Comparison of ENCODE assay signal across 2 cellular contexts in the genomic region with DNA sequence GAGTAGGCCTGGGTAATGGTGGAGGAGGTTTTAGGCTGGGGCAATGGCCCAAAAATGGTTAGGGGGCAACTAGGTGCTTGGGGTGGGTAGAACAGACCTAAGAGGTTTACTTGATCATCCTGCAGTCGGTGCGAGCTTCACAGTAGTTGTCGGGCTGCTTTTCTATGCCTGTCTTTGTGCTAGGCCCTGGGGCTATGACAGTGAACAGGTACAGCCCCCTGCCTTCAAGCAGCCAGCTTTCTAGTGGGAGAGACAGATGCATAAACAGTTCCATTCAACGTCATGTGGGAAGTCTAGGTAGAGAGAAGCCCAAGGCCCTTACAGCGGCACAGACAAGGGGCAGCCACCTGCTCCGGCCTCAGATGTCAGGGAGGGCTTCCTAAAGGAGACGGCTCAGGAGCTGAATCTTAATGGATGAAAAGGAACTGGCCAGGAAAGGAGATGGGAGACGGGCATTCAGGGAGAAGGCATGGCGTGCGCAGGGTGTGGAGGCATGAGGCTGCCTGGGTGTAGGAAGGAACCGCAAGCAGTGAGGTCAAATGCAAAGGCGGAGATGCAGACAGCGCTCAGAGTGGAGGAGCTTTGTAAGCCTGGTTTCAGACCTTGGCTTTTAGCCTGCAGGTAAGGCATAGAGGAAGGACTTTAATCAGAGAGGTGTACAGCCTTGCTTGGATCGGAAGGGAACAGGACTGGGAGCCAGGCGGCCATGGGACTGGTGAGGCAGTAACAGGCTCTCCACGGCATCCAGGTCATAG.
TF ChIP-seq lines count a peak whose summit lies in the region.

No MANE protein-coding gene starts in this region.

TF ChIP-seq in H1, 55 proteins besides CTCF, POLR2A, EP300 and RAD21:
- TF ChIP-seq BACH1 (IDR thresholded peaks at IDR 0.05; ENCODE audit: low read length), result no peak
- TF ChIP-seq FOSL1 (IDR thresholded peaks at IDR 0.05; ENCODE audit: insufficient read depth, low read depth, low read length), result no peak
- no peak for TF ChIP-seq SP1 (IDR thresholded peaks at IDR 0.05; ENCODE audit: low read depth, low read length)
- TF ChIP-seq SP2 (IDR thresholded peaks at IDR 0.05; ENCODE audit: low read length), result no peak
- TF ChIP-seq E2F6 (IDR thresholded peaks at IDR 0.05), result no peak
- TF ChIP-seq CHD1 (IDR thresholded peaks at IDR 0.05; ENCODE audit: low read depth, low read length), result no peak
- TF ChIP-seq KDM4A (IDR thresholded peaks at IDR 0.05; ENCODE audit: low read depth, low read length, severe bottlenecking), result no peak
- TF ChIP-seq CREB1 (IDR thresholded peaks at IDR 0.05), result no peak
- no peak for TF ChIP-seq RXRA (IDR thresholded peaks at IDR 0.05; ENCODE audit: insufficient read depth, low read depth, low read length)
- TF ChIP-seq CHD2 (IDR thresholded peaks at IDR 0.05; ENCODE audit: low read length), result no peak
- TF ChIP-seq SRF (IDR thresholded peaks at IDR 0.05; ENCODE audit: low read depth, low read length), result no peak
- no peak for TF ChIP-seq BRCA1 (IDR thresholded peaks at IDR 0.05; ENCODE audit: low read depth, low read length)
- no peak for TF ChIP-seq KDM5A (IDR thresholded peaks at IDR 0.05; ENCODE audit: low read length)
- TF ChIP-seq CBX8 (IDR thresholded peaks at IDR 0.05; ENCODE audit: borderline replicate concordance, low read depth, low read length), result no peak
- no peak for TF ChIP-seq KDM1A (IDR thresholded peaks at IDR 0.05; ENCODE audit: borderline replicate concordance, low read length)
- TF ChIP-seq BCL11A (IDR thresholded peaks at IDR 0.05; ENCODE audit: low read depth in 2 of 2, low read length in 2 of 2), result no peak
- TF ChIP-seq JUND (IDR thresholded peaks at IDR 0.05; ENCODE audit: low read length), result no peak
- TF ChIP-seq ATF3 (IDR thresholded peaks at IDR 0.05; ENCODE audit: insufficient read depth, low read depth, low read length), result no peak

TF ChIP-seq in neural cell, 6 proteins besides CTCF, POLR2A, EP300 and RAD21:
- no peak for TF ChIP-seq TAF1 (IDR thresholded peaks at IDR 0.05; ENCODE audit: low read depth)
- TF ChIP-seq EZH2 (IDR thresholded peaks at IDR 0.05; ENCODE audit: borderline replicate concordance, insufficient read depth, low read length, poor library complexity, severe bottlenecking), result no peak
- no peak for TF ChIP-seq POLR2AphosphoS5 (IDR thresholded peaks at IDR 0.05)
- no peak for TF ChIP-seq SMC3 (conservative IDR thresholded peaks at IDR 0.05; ENCODE audit: poor library complexity)
- TF ChIP-seq MXI1 (conservative IDR thresholded peaks at IDR 0.05; ENCODE audit: poor library complexity, severe bottlenecking), result no peak
- TF ChIP-seq, protein P1, sequence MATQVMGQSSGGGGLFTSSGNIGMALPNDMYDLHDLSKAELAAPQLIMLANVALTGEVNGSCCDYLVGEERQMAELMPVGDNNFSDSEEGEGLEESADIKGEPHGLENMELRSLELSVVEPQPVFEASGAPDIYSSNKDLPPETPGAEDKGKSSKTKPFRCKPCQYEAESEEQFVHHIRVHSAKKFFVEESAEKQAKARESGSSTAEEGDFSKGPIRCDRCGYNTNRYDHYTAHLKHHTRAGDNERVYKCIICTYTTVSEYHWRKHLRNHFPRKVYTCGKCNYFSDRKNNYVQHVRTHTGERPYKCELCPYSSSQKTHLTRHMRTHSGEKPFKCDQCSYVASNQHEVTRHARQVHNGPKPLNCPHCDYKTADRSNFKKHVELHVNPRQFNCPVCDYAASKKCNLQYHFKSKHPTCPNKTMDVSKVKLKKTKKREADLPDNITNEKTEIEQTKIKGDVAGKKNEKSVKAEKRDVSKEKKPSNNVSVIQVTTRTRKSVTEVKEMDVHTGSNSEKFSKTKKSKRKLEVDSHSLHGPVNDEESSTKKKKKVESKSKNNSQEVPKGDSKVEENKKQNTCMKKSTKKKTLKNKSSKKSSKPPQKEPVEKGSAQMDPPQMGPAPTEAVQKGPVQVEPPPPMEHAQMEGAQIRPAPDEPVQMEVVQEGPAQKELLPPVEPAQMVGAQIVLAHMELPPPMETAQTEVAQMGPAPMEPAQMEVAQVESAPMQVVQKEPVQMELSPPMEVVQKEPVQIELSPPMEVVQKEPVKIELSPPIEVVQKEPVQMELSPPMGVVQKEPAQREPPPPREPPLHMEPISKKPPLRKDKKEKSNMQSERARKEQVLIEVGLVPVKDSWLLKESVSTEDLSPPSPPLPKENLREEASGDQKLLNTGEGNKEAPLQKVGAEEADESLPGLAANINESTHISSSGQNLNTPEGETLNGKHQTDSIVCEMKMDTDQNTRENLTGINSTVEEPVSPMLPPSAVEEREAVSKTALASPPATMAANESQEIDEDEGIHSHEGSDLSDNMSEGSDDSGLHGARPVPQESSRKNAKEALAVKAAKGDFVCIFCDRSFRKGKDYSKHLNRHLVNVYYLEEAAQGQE (IDR thresholded peaks at IDR 0.05; ENCODE audit: borderline replicate concordance), result no peak
